In genomic region chr6:87737948-87738347, GRCh38 we compare ENCODE assay signal across 19 cellular contexts. TPM values are rescaled to one million over a fixed set of nuclear protein-coding genes. Genes with fewer than 3 reads are reported as not detected.
DNase-seq lines count a peak whose midpoint lies in the region; ATAC-seq and TF ChIP-seq lines count a peak whose summit lies in the region.
"Had no signal": no experiment of that assay in that cellular context is flagged by ENCODE, and none has a peak within 500 bp of the region (broad histone marks: within the 10 kb centered on the region; RNA-seq: fewer than 3 reads in every experiment).

No MANE protein-coding gene starts in this region.

- ATAC-seq in GM18867 (IDR thresholded peaks at IDR 0.05; ENCODE audit: unreplicated experiment): peak; percentile 46
- ATAC-seq: left cardiac atrium had no signal

- no peak overlapping the region for H3K4me3 Mint-ChIP-seq in IgD-negative memory B cell

- peaks cover 0 to 3% (median 0%) of the 10 kb centered on the region in 3 donors for H3K9me3 Mint-ChIP-seq in IgD-negative memory B cell

- DNase-seq in GM12865 (ENCODE audit: low read depth) (peak; percentile 81), epithelial cell of prostate (ENCODE audit: low read depth, low spot score) (no peak), ureter (ENCODE audit: low spot score) (no peak), ascending aorta (ENCODE audit: low spot score in 2 of 2) (no peak), inferior parietal cortex (ENCODE audit: extremely low spot score) (no peak), NCI-H187 (lab: John Stamatoyannopoulos, UW) (no peak)
- DNase-seq: activated naive CD4-positive, alpha-beta T cell treated with anti-CD3 and anti-CD28 coated beads, Interleukin-2, amount 50 U/mL, for 16 hours; hippocampal formation; left cardiac atrium; naive thymus-derived CD4-positive, alpha-beta T cell; NCI-H1105 treated with DMSO at 0.1 percent for 48 hours; SHP77 treated with DMSO at 0.1 percent for 48 hours; substantia nigra; T1000 had no signal

- H3K27ac ChIP-seq in epithelial cell of prostate (peak overlapping the region; percentile 64), ascending aorta (no peak overlapping the region)
- H3K27ac ChIP-seq: BLaER1 treated with 17β-estradiol and CSF1 and Interleukin-3, amounts not matched to agents 10 nM and 100 nM; KMS-11; prostate gland had no signal

- TF ChIP-seq CTCF in GM12865 (IDR thresholded peaks at IDR 0.05; ENCODE audit: insufficient read depth, low read depth, low read length, missing control alignments): no peak
- TF ChIP-seq CTCF in ascending aorta (IDR thresholded peaks at IDR 0.05): no peak

- H3K36me3 Mint-ChIP-seq in IgD-negative memory B cell: peaks cover 1% of the 10 kb centered on the region

- peaks cover 18 to 26% (median 26%) of the 10 kb centered on the region in 3 donors for H3K4me1 Mint-ChIP-seq in IgD-negative memory B cell

- H3K36me3 ChIP-seq in ascending aorta: no peaks in the 10 kb centered on the region
- H3K36me3 ChIP-seq: BLaER1 treated with 17β-estradiol and CSF1 and Interleukin-3, amounts not matched to agents 10 nM and 100 nM; prostate gland had no signal

- H3K27me3 Mint-ChIP-seq in IgD-negative memory B cell: no peaks in the 10 kb centered on the region
- H3K27me3 Mint-ChIP-seq: naive thymus-derived CD4-positive, alpha-beta T cell had no signal

- H3K27me3 ChIP-seq in ascending aorta: no peaks in the 10 kb centered on the region
- H3K27me3 ChIP-seq: BLaER1 treated with 17β-estradiol and CSF1 and Interleukin-3, amounts not matched to agents 10 nM and 100 nM had no signal

- intact Hi-C loops in ascending aorta (cut with DNase I): no loop called here

- H3K4me3 ChIP-seq in GM12865 (ENCODE audit: low read depth, low read length) (no peak overlapping the region; the same call in 1 of the 2 replicates), ascending aorta (no peak overlapping the region)
- H3K4me3 ChIP-seq: BLaER1 treated with 17β-estradiol and CSF1 and Interleukin-3, amounts not matched to agents 10 nM and 100 nM; prostate gland had no signal

- no peaks in the 10 kb centered on the region for H3K9me3 ChIP-seq in ascending aorta
- H3K9me3 ChIP-seq: prostate gland had no signal

- H3K4me1 ChIP-seq in ascending aorta: no peaks in the 10 kb centered on the region
- H3K4me1 ChIP-seq: prostate gland had no signal

- peak overlapping the region in 2 of 3 donors; percentile 46 to 54 for H3K27ac Mint-ChIP-seq in IgD-negative memory B cell

RNA-seq across cellular contexts. Expression of gene AKIRIN2, which starts 35.9 kb away (rescaled TPM):
- polyA plus RNA-seq in IgD-negative memory B cell: 84.6 TPM
- 38.5 TPM for total RNA-seq in ureter
- total RNA-seq in ascending aorta: 39.1 TPM
